8 cellular contexts compared by ENCODE assay signal in the genomic region with DNA sequence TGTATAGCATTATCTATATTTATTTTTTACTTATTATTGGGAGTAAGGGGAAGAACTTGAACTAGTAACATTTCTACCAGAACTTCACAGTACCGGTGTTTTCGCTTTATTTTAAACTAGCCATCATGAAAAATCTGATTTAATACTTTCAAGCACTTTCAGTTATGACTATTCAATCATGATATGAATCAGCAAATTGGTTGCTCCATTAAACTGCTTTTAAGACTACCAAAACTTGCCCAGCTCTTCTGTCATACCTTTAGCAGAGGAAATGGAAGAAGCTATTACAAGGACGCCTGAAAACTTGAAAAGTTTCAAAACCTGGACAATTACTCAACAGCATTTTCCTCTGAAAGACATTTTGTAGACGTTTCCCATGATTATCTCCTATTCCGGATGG. TPM values are rescaled to one million over a fixed set of nuclear protein-coding genes. Genes with fewer than 3 reads are reported as not detected.
DNase-seq lines count a peak whose midpoint lies in the region; ATAC-seq and TF ChIP-seq lines count a peak whose summit lies in the region.

No MANE protein-coding gene starts in this region.

- ATAC-seq in heart left ventricle: no peak
- ATAC-seq in left cardiac atrium: no peak
- no peak for ATAC-seq in lower lobe of right lung
- ATAC-seq in upper lobe of left lung (ENCODE audit: low FRiP score in 2 of 2): no peak
- ATAC-seq in foreskin keratinocyte: no peak
- no peak for ATAC-seq in GM21381 (IDR thresholded peaks at IDR 0.05; ENCODE audit: unreplicated experiment)

- H3K4me1 Mint-ChIP-seq in activated naive CD8-positive, alpha-beta T cell treated with anti-CD3 and anti-CD28 coated beads for 36 hours: peaks cover 28% of the 10 kb centered on the region

- no peaks in the 10 kb centered on the region for H3K36me3 ChIP-seq in heart left ventricle
- H3K36me3 ChIP-seq in lower lobe of right lung: no peaks in the 10 kb centered on the region
- H3K36me3 ChIP-seq in upper lobe of left lung: no peaks in the 10 kb centered on the region

- peaks cover 8% of the 10 kb centered on the region for H3K27me3 Mint-ChIP-seq in activated naive CD8-positive, alpha-beta T cell treated with anti-CD3 and anti-CD28 coated beads for 36 hours

- no peaks in the 10 kb centered on the region for H3K9me3 Mint-ChIP-seq in activated naive CD8-positive, alpha-beta T cell treated with anti-CD3 and anti-CD28 coated beads for 36 hours

- H3K27me3 ChIP-seq in heart left ventricle (no peaks in the 10 kb centered on the region), lower lobe of right lung (ENCODE audit: low read depth) (no peaks in the 10 kb centered on the region), upper lobe of left lung (no peaks in the 10 kb centered on the region), foreskin keratinocyte (peaks cover 7% of the 10 kb centered on the region)

- H3K9me3 ChIP-seq in heart left ventricle (no peaks in the 10 kb centered on the region), lower lobe of right lung (no peaks in the 10 kb centered on the region), upper lobe of left lung (no peaks in the 10 kb centered on the region)

- TF ChIP-seq EP300 in upper lobe of left lung (IDR thresholded peaks at IDR 0.05): no peak

- TF ChIP-seq CTCF in heart left ventricle (IDR thresholded peaks at IDR 0.05) (no peak), lower lobe of right lung (IDR thresholded peaks at IDR 0.05) (no peak), upper lobe of left lung (IDR thresholded peaks at IDR 0.05) (no peak), foreskin keratinocyte (conservative IDR thresholded peaks at IDR 0.05) (no peak)

- H3K4me3 ChIP-seq in heart left ventricle (peak overlapping the region in 10 of 12 donors; percentile 53 to 96 (median 76)), lower lobe of right lung (peak overlapping the region; percentile 68), upper lobe of left lung (peak overlapping the region in 3 of 4 donors; percentile 92 to 98 (median 94))

- H3K27ac ChIP-seq in heart left ventricle (peak overlapping the region; percentile 77 to 94 (median 85)), lower lobe of right lung (peak overlapping the region; percentile 75), upper lobe of left lung (peak overlapping the region in 2 of 4 donors; percentile 63 to 91), foreskin keratinocyte (no peak overlapping the region)

- TF ChIP-seq POLR2A in heart left ventricle (IDR thresholded peaks at IDR 0.05) (no peak), upper lobe of left lung (IDR thresholded peaks at IDR 0.05) (no peak)

- H3K4me1 ChIP-seq in heart left ventricle (peaks cover 0 to 71% (median 41%) of the 10 kb centered on the region in 12 donors), lower lobe of right lung (peaks cover 29% of the 10 kb centered on the region), upper lobe of left lung (peaks cover 12 to 24% (median 18%) of the 10 kb centered on the region in 4 donors), foreskin keratinocyte (peaks cover 23% of the 10 kb centered on the region)

- peak overlapping the region; percentile 67 for H3K4me3 Mint-ChIP-seq in activated naive CD8-positive, alpha-beta T cell treated with anti-CD3 and anti-CD28 coated beads for 36 hours

- H3K27ac Mint-ChIP-seq in activated naive CD8-positive, alpha-beta T cell treated with anti-CD3 and anti-CD28 coated beads for 36 hours: peak overlapping the region; percentile 70

- no peak for DNase-seq in heart left ventricle
- DNase-seq in left cardiac atrium: no peak
- DNase-seq in activated naive CD8-positive, alpha-beta T cell treated with anti-CD3 and anti-CD28 coated beads for 36 hours: no peak
- no peak for DNase-seq in lower lobe of right lung
- DNase-seq in upper lobe of left lung: no peak
- DNase-seq in foreskin keratinocyte: no peak
- no peak for DNase-seq in dedifferentiated amniotic fluid mesenchymal stem cell (ENCODE audit: extremely low spot score)

- intact Hi-C loops in heart left ventricle (cut with DNase I): loop anchor here in 6 of 10 donors (5.0 to 10.0 kb wide), 3 partner anchors 36 to 74 kb away; no protein-coding TSS in a partner anchor
- intact Hi-C loops in left cardiac atrium (cut with DNase I): loop anchor here in 1 of 2 donors (5.0 kb wide), 1 partner anchor 71 kb away; no protein-coding TSS in a partner anchor
- intact Hi-C loops in lower lobe of right lung (cut with DNase I): no loop called here

- WGBS in heart left ventricle, 4 donors: 51 to 64% (median 59%) methylated on average over 5 of the region's 5 CpGs
- WGBS in upper lobe of left lung, 2 donors: 59 to 65% methylated on average over 5 of the region's 5 CpGs

- peaks cover 1% of the 10 kb centered on the region for H3K36me3 Mint-ChIP-seq in activated naive CD8-positive, alpha-beta T cell treated with anti-CD3 and anti-CD28 coated beads for 36 hours

RNA-seq across cellular contexts. Expression of a gene that starts 2.1 kb away (rescaled TPM):
- total RNA-seq in heart left ventricle: 10 to 100 TPM; 18.3 to 46.2 (median 29.3) TPM
- polyA plus RNA-seq in heart left ventricle: 10 to 100 TPM; 10.3 to 20.4 TPM
- 10 to 100 TPM; 20.0 to 21.3 TPM for total RNA-seq in left cardiac atrium
- 1 to 10 TPM; 6.6 to 7.4 TPM for total RNA-seq in activated naive CD8-positive, alpha-beta T cell treated with anti-CD3 and anti-CD28 coated beads for 36 hours
- total RNA-seq in lower lobe of right lung: 19.4 TPM
- total RNA-seq in upper lobe of left lung: 10 to 100 TPM in 4 of 6 donors, 1 to 10 TPM in 2; 4.2 to 19.4 (median 12.4) TPM
- total RNA-seq in foreskin keratinocyte: 3.0 and 3.9 TPM in 2 replicates
- 2.6 and 2.7 TPM in 2 replicates for polyA plus RNA-seq in foreskin keratinocyte
